ENCODE assay signal across 8 cellular contexts in genomic region chr9:129822825-129823162, GRCh38. TPM values are rescaled to one million over a fixed set of nuclear protein-coding genes. Genes with fewer than 3 reads are reported as not detected.
A peak's percentile ranks its signal among the peaks of the same experiment; 100 is the strongest.
DNase-seq lines count a peak whose midpoint lies in the region; ATAC-seq lines count a peak whose summit lies in the region.

No MANE protein-coding gene starts in this region.

- peaks cover 36% of the 10 kb centered on the region for H3K36me3 Mint-ChIP-seq in activated CD4-positive, alpha-beta T cell treated with anti-CD3 and anti-CD28 coated beads for 36 hours (ENCODE audit: low read depth)
- H3K36me3 Mint-ChIP-seq in activated T-helper 17 cell treated with anti-CD3 and anti-CD28 coated beads, Interleukin-2, amount 50 U/mL, for 72 hours (ENCODE audit: low read depth) = peaks cover 62% of the 10 kb centered on the region

- peaks cover 51% of the 10 kb centered on the region for H3K36me3 ChIP-seq in iPS-20b (ENCODE audit: insufficient read depth, low read depth, low read length)
- peaks cover 0 to 47% (median 30%) of the 10 kb centered on the region in 5 donors for H3K36me3 ChIP-seq in subcutaneous abdominal adipose tissue (ENCODE audit: control insufficient read depth in 5 of 5, insufficient read depth in 5 of 5, low read length in 5 of 5)

- H3K4me1 Mint-ChIP-seq in activated CD4-positive, alpha-beta T cell treated with anti-CD3 and anti-CD28 coated beads for 36 hours = peaks cover 14% of the 10 kb centered on the region
- peaks cover 10% of the 10 kb centered on the region for H3K4me1 Mint-ChIP-seq in activated T-helper 17 cell treated with anti-CD3 and anti-CD28 coated beads, Interleukin-2, amount 50 U/mL, for 72 hours

- H3K4me3 ChIP-seq in iPS-20b (ENCODE audit: low read length) (peak overlapping the region; percentile 81), subcutaneous abdominal adipose tissue (ENCODE audit: low read depth in 1 of 5, low read length in 5 of 5) (peak overlapping the region; percentile 56 to 95 (median 80))

- no peaks in the 10 kb centered on the region for H3K27me3 ChIP-seq in iPS-20b (ENCODE audit: insufficient read depth, low read length)
- H3K27me3 ChIP-seq in subcutaneous abdominal adipose tissue (ENCODE audit: control insufficient read depth in 5 of 5, insufficient read depth in 4 of 5, low read length in 5 of 5) = no peaks in the 10 kb centered on the region

- no peaks in the 10 kb centered on the region for H3K9me3 ChIP-seq in iPS-20b (ENCODE audit: insufficient read depth, low read depth, low read length)
- no peaks in the 10 kb centered on the region for H3K9me3 ChIP-seq in subcutaneous abdominal adipose tissue (ENCODE audit: control insufficient read depth in 5 of 5, low read length in 5 of 5)

- POLR2A ChIA-PET in activated CD4-positive, alpha-beta T cell treated with anti-CD3 and anti-CD28 coated beads for 36 hours (lab: Charles Lee) = no interaction called here

- no peak for DNase-seq in activated CD4-positive, alpha-beta T cell treated with anti-CD3 and anti-CD28 coated beads for 36 hours
- DNase-seq in activated CD4-positive, alpha-beta T cell treated with anti-CD3 and anti-CD28 coated beads for 48 hours = no peak
- no peak for DNase-seq in ACHN

- intact Hi-C loops in activated CD4-positive, alpha-beta T cell treated with anti-CD3 and anti-CD28 coated beads for 36 hours (cut with DNase I, micrococcal nuclease) = no loop called here

- H3K9ac ChIP-seq in iPS-20b (ENCODE audit: low read depth, low read length) (peak overlapping the region; percentile 68; the same call in 1 of the 2 replicates), subcutaneous abdominal adipose tissue (ENCODE audit: low read length in 5 of 5) (peak overlapping the region in 4 of 5 donors; percentile 61 to 88 (median 78))

- H3K9me3 Mint-ChIP-seq in activated CD4-positive, alpha-beta T cell treated with anti-CD3 and anti-CD28 coated beads for 36 hours (ENCODE audit: low read depth) = no peaks in the 10 kb centered on the region
- H3K9me3 Mint-ChIP-seq in activated T-helper 17 cell treated with anti-CD3 and anti-CD28 coated beads, Interleukin-2, amount 50 U/mL, for 72 hours = no peaks in the 10 kb centered on the region

- in situ Hi-C loops in ACHN (cut with HindIII; ENCODE audit: low pct_ligation_motif_present, low pct_unique_long_range_greater_than_20kb, low sequenced_read_pairs) = no loop called here

- H3K27ac Mint-ChIP-seq in activated CD4-positive, alpha-beta T cell treated with anti-CD3 and anti-CD28 coated beads for 36 hours = peak overlapping the region; percentile 34
- H3K27ac Mint-ChIP-seq in activated T-helper 17 cell treated with anti-CD3 and anti-CD28 coated beads, Interleukin-2, amount 50 U/mL, for 72 hours = peak overlapping the region; percentile 77

- CTCF ChIA-PET in activated CD4-positive, alpha-beta T cell treated with anti-CD3 and anti-CD28 coated beads for 36 hours (lab: Charles Lee) = interaction anchor here (0.6 to 0.9 kb wide), 2 partner anchors 53 to 565 kb away, joined by 3 read pairs; no protein-coding TSS in a partner anchor

- H3K4me1 ChIP-seq in iPS-20b (ENCODE audit: insufficient read depth, low read length) (no peaks in the 10 kb centered on the region), subcutaneous abdominal adipose tissue (ENCODE audit: control insufficient read depth in 5 of 5, insufficient read depth in 5 of 5, low read length in 5 of 5) (peaks cover 2 to 9% (median 8%) of the 10 kb centered on the region in 5 donors)

- no peaks in the 10 kb centered on the region for H3K27me3 Mint-ChIP-seq in activated CD4-positive, alpha-beta T cell treated with anti-CD3 and anti-CD28 coated beads for 36 hours
- H3K27me3 Mint-ChIP-seq in activated T-helper 17 cell treated with anti-CD3 and anti-CD28 coated beads, Interleukin-2, amount 50 U/mL, for 72 hours = no peaks in the 10 kb centered on the region

- ATAC-seq in activated CD4-positive, alpha-beta T cell treated with anti-CD3 and anti-CD28 coated beads for 36 hours = no peak
- ATAC-seq in activated T-helper 17 cell treated with anti-CD3 and anti-CD28 coated beads, Interleukin-2, amount 50 U/mL, for 72 hours (replicated peaks) = no peak
- ATAC-seq in HG02938 (IDR thresholded peaks at IDR 0.05; ENCODE audit: unreplicated experiment) (no peak), GM19395 (IDR thresholded peaks at IDR 0.05; ENCODE audit: unreplicated experiment) (no peak)

- H3K27ac ChIP-seq in iPS-20b (ENCODE audit: low read length) (no peak overlapping the region), subcutaneous abdominal adipose tissue (ENCODE audit: low read depth, low read length) (no peak overlapping the region)

- H3K4me3 Mint-ChIP-seq in activated CD4-positive, alpha-beta T cell treated with anti-CD3 and anti-CD28 coated beads for 36 hours = peak overlapping the region; percentile 82
- H3K4me3 Mint-ChIP-seq in activated T-helper 17 cell treated with anti-CD3 and anti-CD28 coated beads, Interleukin-2, amount 50 U/mL, for 72 hours = peak overlapping the region; percentile 80

RNA-seq across cellular contexts. Expression of gene TOR1A, which starts 1.1 kb away (rescaled TPM):
- 10 to 100 TPM; 34.9 to 39.7 TPM for total RNA-seq in activated CD4-positive, alpha-beta T cell treated with anti-CD3 and anti-CD28 coated beads for 36 hours
- 10 to 100 TPM; 27.3 to 51.7 TPM for total RNA-seq in activated T-helper 17 cell treated with anti-CD3 and anti-CD28 coated beads, Interleukin-2, amount 50 U/mL, for 72 hours

RNA-seq across cellular contexts. Expression of gene C9orf78, which starts 12.3 kb away (rescaled TPM):
- 10 to 100 TPM; 42.8 to 59.8 TPM for total RNA-seq in activated CD4-positive, alpha-beta T cell treated with anti-CD3 and anti-CD28 coated beads for 36 hours
- total RNA-seq in activated T-helper 17 cell treated with anti-CD3 and anti-CD28 coated beads, Interleukin-2, amount 50 U/mL, for 72 hours = 10 to 100 TPM; 23.4 to 73.3 TPM

RNA-seq across cellular contexts. Expression of gene USP20, which starts 12.5 kb away (rescaled TPM):
- total RNA-seq in activated CD4-positive, alpha-beta T cell treated with anti-CD3 and anti-CD28 coated beads for 36 hours = 10 to 100 TPM; 37.6 to 48.5 TPM
- total RNA-seq in activated T-helper 17 cell treated with anti-CD3 and anti-CD28 coated beads, Interleukin-2, amount 50 U/mL, for 72 hours = 10 to 100 TPM; 50.1 to 52.5 TPM

RNA-seq across cellular contexts. Expression of gene TOR1B, which starts 19.8 kb away (rescaled TPM):
- 10 to 100 TPM; 18.0 to 22.1 TPM for total RNA-seq in activated CD4-positive, alpha-beta T cell treated with anti-CD3 and anti-CD28 coated beads for 36 hours
- 10 to 100 TPM; 22.0 to 26.6 TPM for total RNA-seq in activated T-helper 17 cell treated with anti-CD3 and anti-CD28 coated beads, Interleukin-2, amount 50 U/mL, for 72 hours
